ENCODE assay signal across 11 cellular contexts in genomic region chr9:128092199-128092977, GRCh38. TPM values are rescaled to one million over a fixed set of nuclear protein-coding genes. Genes with fewer than 3 reads are reported as not detected.
DNase-seq lines count a peak whose midpoint lies in the region; ATAC-seq and TF ChIP-seq lines count a peak whose summit lies in the region.
"Had no signal": no experiment of that assay in that cellular context is flagged by ENCODE, and none has a peak within 500 bp of the region (broad histone marks: within the 10 kb centered on the region; RNA-seq: fewer than 3 reads in every experiment).

No MANE protein-coding gene starts in this region.

- no peaks in the 10 kb centered on the region for H3K27me3 Mint-ChIP-seq in activated CD8-positive, alpha-beta T cell treated with anti-CD3 and anti-CD28 coated beads, Interleukin-2, amount 10 ng/mL, durations not matched to agents 7 days and 5 days (ENCODE audit: low read depth)

- H3K9me3 Mint-ChIP-seq in activated CD8-positive, alpha-beta T cell treated with anti-CD3 and anti-CD28 coated beads, Interleukin-2, amount 10 ng/mL, durations not matched to agents 7 days and 5 days (ENCODE audit: insufficient read depth) = no peaks in the 10 kb centered on the region
- H3K9me3 Mint-ChIP-seq in stimulated activated effector memory CD8-positive, alpha-beta T cell treated with anti-CD3 and anti-CD28 coated beads, Interleukin-12 subunit alpha, Interleukin-12 subunit beta, amount 100 ng/mL, for 72 hours = no peaks in the 10 kb centered on the region

- TF ChIP-seq CTCF in DND-41 (IDR thresholded peaks at IDR 0.05; ENCODE audit: borderline replicate concordance, extremely low read depth, low read length, poor library complexity, severe bottlenecking) (no peak), foreskin keratinocyte (conservative IDR thresholded peaks at IDR 0.05) (no peak)

- peaks cover 70% of the 10 kb centered on the region for H3K4me1 Mint-ChIP-seq in activated CD8-positive, alpha-beta T cell treated with anti-CD3 and anti-CD28 coated beads, Interleukin-2, amount 10 ng/mL, durations not matched to agents 7 days and 5 days (ENCODE audit: low read depth)
- peaks cover 56% of the 10 kb centered on the region for H3K4me1 Mint-ChIP-seq in stimulated activated effector memory CD8-positive, alpha-beta T cell treated with anti-CD3 and anti-CD28 coated beads, Interleukin-12 subunit alpha, Interleukin-12 subunit beta, amount 100 ng/mL, for 72 hours

- CTCF ChIA-PET in activated CD8-positive, alpha-beta T cell treated with anti-CD3 and anti-CD28 coated beads, Interleukin-2, amount 10 ng/mL, durations not matched to agents 7 days and 5 days (lab: Charles Lee) = interaction anchor here (0.7 to 4.5 kb wide), 18 partner anchors 8 to 149 kb away, joined by 3 to 30 read pairs (median 4); partner anchors contain the start of gene NAIF1

- H3K27ac ChIP-seq in DND-41 (ENCODE audit: low read length) = peak overlapping the region; percentile 85
- no peak overlapping the region for H3K27ac ChIP-seq in foreskin keratinocyte

- H4K20me1 ChIP-seq in DND-41 (ENCODE audit: insufficient read depth, low read length) = 0 out of 2 replicates have a peak, but pooled peaks cover 5% of the 10 kb centered on the region

- H3K4me3 ChIP-seq in DND-41 (ENCODE audit: low read depth in 1 of 2, low read length in 2 of 2) = no peak overlapping the region

- no peaks in the 10 kb centered on the region for H3K9me3 ChIP-seq in DND-41 (ENCODE audit: insufficient read depth, low read length, severe bottlenecking)

- ATAC-seq in DND-41 (ENCODE audit: insufficient read depth, low read depth) = no peak
- ATAC-seq in activated CD8-positive, alpha-beta T cell treated with anti-CD3 and anti-CD28 coated beads, Interleukin-2, amount 10 ng/mL, durations not matched to agents 7 days and 5 days = no peak
- no peak for ATAC-seq in stimulated activated effector memory CD8-positive, alpha-beta T cell treated with anti-CD3 and anti-CD28 coated beads, Interleukin-12 subunit alpha, Interleukin-12 subunit beta, amount 100 ng/mL, for 72 hours
- no peak for ATAC-seq in HG03108 (IDR thresholded peaks at IDR 0.05; ENCODE audit: unreplicated experiment)
- ATAC-seq in foreskin keratinocyte = no peak
- no peak for ATAC-seq in HG03159 (IDR thresholded peaks at IDR 0.05; ENCODE audit: unreplicated experiment)

- peak overlapping the region; percentile 58 for H3K27ac Mint-ChIP-seq in activated CD8-positive, alpha-beta T cell treated with anti-CD3 and anti-CD28 coated beads, Interleukin-2, amount 10 ng/mL, durations not matched to agents 7 days and 5 days
- peak overlapping the region; percentile 92 for H3K27ac Mint-ChIP-seq in stimulated activated effector memory CD8-positive, alpha-beta T cell treated with anti-CD3 and anti-CD28 coated beads, Interleukin-12 subunit alpha, Interleukin-12 subunit beta, amount 100 ng/mL, for 72 hours

- H3K27me3 ChIP-seq in DND-41 (ENCODE audit: insufficient read depth, low read length, poor library complexity) (no peaks in the 10 kb centered on the region), foreskin keratinocyte (no peaks in the 10 kb centered on the region)

- H3K4me2 ChIP-seq in DND-41 (ENCODE audit: insufficient read depth, low read length) = no peak overlapping the region

- DNase-seq in DND-41 (no peak), inferior parietal cortex (ENCODE audit: extremely low spot score) (peak; percentile 5), foreskin keratinocyte (no peak), SK-N-DZ (ENCODE audit: low spot score) (no peak)
- no peak for DNase-seq in activated CD8-positive, alpha-beta T cell treated with anti-CD3 and anti-CD28 coated beads, Interleukin-2, amount 10 ng/mL, durations not matched to agents 7 days and 5 days
- DNase-seq in stimulated activated effector memory CD8-positive, alpha-beta T cell treated with anti-CD3 and anti-CD28 coated beads, Interleukin-12 subunit alpha, Interleukin-12 subunit beta, amount 100 ng/mL, for 72 hours (ENCODE audit: low spot score in 2 of 2) = no peak
- DNase-seq: activated CD4-positive, alpha-beta T cell treated with anti-CD3 and anti-CD28 coated beads, Interleukin-2, amount 50 U/mL, for 1 hour; NCI-H526; stimulated activated CD4-positive, alpha-beta T cell treated with anti-CD3 and anti-CD28 coated beads, Interleukin-4, amount 100 ng/mL, for 24 hours had no signal

- peaks cover 34% of the 10 kb centered on the region for H3K36me3 Mint-ChIP-seq in activated CD8-positive, alpha-beta T cell treated with anti-CD3 and anti-CD28 coated beads, Interleukin-2, amount 10 ng/mL, durations not matched to agents 7 days and 5 days (ENCODE audit: low read depth)
- H3K36me3 Mint-ChIP-seq in stimulated activated effector memory CD8-positive, alpha-beta T cell treated with anti-CD3 and anti-CD28 coated beads, Interleukin-12 subunit alpha, Interleukin-12 subunit beta, amount 100 ng/mL, for 72 hours = peaks cover 2% of the 10 kb centered on the region

- H3K4me1 ChIP-seq in DND-41 (ENCODE audit: insufficient read depth, low read length) (peaks cover 50% of the 10 kb centered on the region), foreskin keratinocyte (peaks cover 9% of the 10 kb centered on the region)

- peaks cover 90% of the 10 kb centered on the region for H3K79me2 ChIP-seq in DND-41 (ENCODE audit: insufficient read depth, low read length)

- H3K36me3 ChIP-seq in DND-41 (ENCODE audit: insufficient read depth, low read length) = peaks cover 20% of the 10 kb centered on the region

- POLR2A ChIA-PET in activated CD8-positive, alpha-beta T cell treated with anti-CD3 and anti-CD28 coated beads, Interleukin-2, amount 10 ng/mL, durations not matched to agents 7 days and 5 days (lab: Charles Lee) = interaction anchor here (1.0 to 2.8 kb wide), 2 partner anchors 23 to 25 kb away, joined by 3 to 12 read pairs; partner anchors contain the start of genes NAIF1 and SLC25A25

- peak overlapping the region; percentile 24; the same call in 1 of the 2 replicates for H3K9ac ChIP-seq in DND-41 (ENCODE audit: low read depth, low read length)

- no peak overlapping the region for H3K4me3 Mint-ChIP-seq in activated CD8-positive, alpha-beta T cell treated with anti-CD3 and anti-CD28 coated beads, Interleukin-2, amount 10 ng/mL, durations not matched to agents 7 days and 5 days
- no peak overlapping the region for H3K4me3 Mint-ChIP-seq in stimulated activated effector memory CD8-positive, alpha-beta T cell treated with anti-CD3 and anti-CD28 coated beads, Interleukin-12 subunit alpha, Interleukin-12 subunit beta, amount 100 ng/mL, for 72 hours

- H2AFZ ChIP-seq in DND-41 (ENCODE audit: low read depth, low read length) = no peak overlapping the region

RNA-seq across cellular contexts. Expression of gene SLC25A25, which starts 24.4 kb away (rescaled TPM):
- total RNA-seq in activated CD8-positive, alpha-beta T cell treated with anti-CD3 and anti-CD28 coated beads, Interleukin-2, amount 10 ng/mL, durations not matched to agents 7 days and 5 days = 10 to 100 TPM; 17.2 to 19.2 TPM
- total RNA-seq in foreskin keratinocyte = 8.0 and 8.7 TPM in 2 replicates
- 3.8 and 4.8 TPM in 2 replicates for polyA plus RNA-seq in foreskin keratinocyte
- 29.1 and 31.5 TPM in 2 replicates for polyA plus RNA-seq in SK-N-DZ (2014; cell fraction: cytosol; rRNA removed)
- polyA plus RNA-seq in SK-N-DZ (2014; cell fraction: nucleus; rRNA removed) = 26.6 and 27.7 TPM in 2 replicates

RNA-seq across cellular contexts. Expression of gene NAIF1, which starts 25.3 kb away (rescaled TPM):
- 10 to 100 TPM; 13.3 to 15.4 TPM for total RNA-seq in activated CD8-positive, alpha-beta T cell treated with anti-CD3 and anti-CD28 coated beads, Interleukin-2, amount 10 ng/mL, durations not matched to agents 7 days and 5 days
- total RNA-seq in foreskin keratinocyte = 8.0 and 9.5 TPM in 2 replicates
- 7.8 and 8.9 TPM in 2 replicates for polyA plus RNA-seq in foreskin keratinocyte
- 16.1 and 16.4 TPM in 2 replicates for polyA plus RNA-seq in SK-N-DZ (2014; cell fraction: cytosol; rRNA removed)
- 4.8 and 7.4 TPM in 2 replicates for polyA plus RNA-seq in SK-N-DZ (2014; cell fraction: nucleus; rRNA removed)

RNA-seq across cellular contexts. Expression of gene PTGES2, which starts 35.1 kb away (rescaled TPM):
- 10 to 100 TPM; 51.8 to 57.7 TPM for total RNA-seq in activated CD8-positive, alpha-beta T cell treated with anti-CD3 and anti-CD28 coated beads, Interleukin-2, amount 10 ng/mL, durations not matched to agents 7 days and 5 days
- total RNA-seq in foreskin keratinocyte = 67.6 and 75.4 TPM in 2 replicates
- polyA plus RNA-seq in foreskin keratinocyte = 85.0 and 86.8 TPM in 2 replicates
- 61.7 and 69.6 TPM in 2 replicates for polyA plus RNA-seq in SK-N-DZ (2014; cell fraction: cytosol; rRNA removed)
- polyA plus RNA-seq in SK-N-DZ (2014; cell fraction: nucleus; rRNA removed) = 159 and 165 TPM in 2 replicates

RNA-seq across cellular contexts. Expression of gene LCN2, which starts 56.9 kb away (rescaled TPM):
- not detected for total RNA-seq in activated CD8-positive, alpha-beta T cell treated with anti-CD3 and anti-CD28 coated beads, Interleukin-2, amount 10 ng/mL, durations not matched to agents 7 days and 5 days
- total RNA-seq in foreskin keratinocyte = 0.63 and 2.6 TPM in 2 replicates
- polyA plus RNA-seq in foreskin keratinocyte = 0.48 and 4.0 TPM in 2 replicates
- polyA plus RNA-seq in SK-N-DZ (2014; cell fraction: cytosol; rRNA removed) = 1.3 TPM in 1 of 2 replicates, not detected in the other
- polyA plus RNA-seq in SK-N-DZ (2014; cell fraction: nucleus; rRNA removed) = not detected in 2 replicates
